17 cellular contexts compared by ENCODE assay signal in genomic region chr10:110777661-110778060, GRCh38.
DNase-seq lines count a peak whose midpoint lies in the region; ATAC-seq and TF ChIP-seq lines count a peak whose summit lies in the region.
"Had no signal": no experiment of that assay in that cellular context is flagged by ENCODE, and none has a peak within 500 bp of the region (broad histone marks: within the 10 kb centered on the region; RNA-seq: fewer than 3 reads in every experiment).

No MANE protein-coding gene starts in this region.

- TF ChIP-seq CTCF in left ventricle myocardium inferior (IDR thresholded peaks at IDR 0.05; ENCODE audit: borderline replicate concordance), result no peak

- H3K4me1 ChIP-seq in left ventricle myocardium inferior, result peaks cover 97% of the 10 kb centered on the region
- H3K4me1 ChIP-seq in mesendoderm (ENCODE audit: control insufficient read depth, low read depth, low read length), result no peaks in the 10 kb centered on the region
- H3K4me1 ChIP-seq: BLaER1 had no signal

- no peak overlapping the region for H3K23ac ChIP-seq in mesendoderm (ENCODE audit: low read length)

- peak; percentile 4 for ATAC-seq in Right ventricle myocardium superior (ENCODE audit: poor library complexity)
- ATAC-seq in GM21529 (IDR thresholded peaks at IDR 0.05; ENCODE audit: unreplicated experiment), result no peak

- H3K4me3 ChIP-seq in left ventricle myocardium inferior (no peak overlapping the region), mesendoderm (ENCODE audit: low read length) (no peak overlapping the region)
- H3K4me3 ChIP-seq: BLaER1 had no signal

- no peaks in the 10 kb centered on the region for H3K79me1 ChIP-seq in mesendoderm (ENCODE audit: low read length)

- no peak overlapping the region for H2BK5ac ChIP-seq in mesendoderm (ENCODE audit: low read length)

- intact Hi-C loops in Right ventricle myocardium superior (cut with DNase I), result no loop called here
- intact Hi-C loops in cardiac septum (cut with DNase I), result no loop called here
- intact Hi-C loops in left ventricle myocardium inferior (cut with micrococcal nuclease), result no loop called here

- H4K8ac ChIP-seq in mesendoderm (ENCODE audit: low read depth, low read length), result no peak overlapping the region

- no CpG with 5 or more reads among the region's 4 CpGs for WGBS in mesendoderm (ENCODE audit: extremely low coverage, insufficient coverage, low lambda C conversion rate)

- H2BK120ac ChIP-seq in mesendoderm (ENCODE audit: low read depth, low read length), result no peak overlapping the region

- no peaks in the 10 kb centered on the region for H3K27me3 ChIP-seq in left ventricle myocardium inferior (ENCODE audit: low read depth)
- no peaks in the 10 kb centered on the region for H3K27me3 ChIP-seq in mesendoderm (ENCODE audit: insufficient read depth, low read length, poor library complexity)
- H3K27me3 ChIP-seq: BLaER1 had no signal

- DNase-seq in Right ventricle myocardium superior, result no peak
- no peak for DNase-seq in cardiac septum (ENCODE audit: low spot score)
- DNase-seq in left ventricle myocardium inferior, result no peak
- peak; percentile 74 for DNase-seq in mesendoderm
- no peak for DNase-seq in NCI-H2107 (lab: John Stamatoyannopoulos, UW)
- DNase-seq in pons (ENCODE audit: low spot score), result no peak
- DNase-seq: 8988T; AML-193; Caco-2; CD8-positive, alpha-beta memory T cell; DND-41; GDM1; HCEC 1CT; HFFc6 had no signal

- H3K56ac ChIP-seq in mesendoderm (ENCODE audit: low read length), result no peak overlapping the region

- H2AK5ac ChIP-seq in mesendoderm (ENCODE audit: low read length), result no peak overlapping the region

- no peak overlapping the region for H4K5ac ChIP-seq in mesendoderm (ENCODE audit: low read length)

- no peak overlapping the region for H3K4ac ChIP-seq in mesendoderm (ENCODE audit: low read depth, low read length)

- H2BK15ac ChIP-seq in mesendoderm (replicated peaks; ENCODE audit: low read depth), result no peak overlapping the region

- no peak overlapping the region for H3K18ac ChIP-seq in mesendoderm (ENCODE audit: low read length)

- H3K79me2 ChIP-seq in mesendoderm (ENCODE audit: control insufficient read depth, insufficient read depth, low read length), result no peaks in the 10 kb centered on the region

- no peaks in the 10 kb centered on the region for H3K36me3 ChIP-seq in left ventricle myocardium inferior
- no peaks in the 10 kb centered on the region for H3K36me3 ChIP-seq in mesendoderm (ENCODE audit: control insufficient read depth, insufficient read depth, low read length)
- H3K36me3 ChIP-seq: BLaER1 had no signal

- H3K4me2 ChIP-seq in mesendoderm (ENCODE audit: low read length), result no peak overlapping the region
- H3K4me2 ChIP-seq: BLaER1 had no signal

- H3K9ac ChIP-seq in mesendoderm (ENCODE audit: low read length), result no peak overlapping the region
- H3K9ac ChIP-seq: BLaER1 had no signal

- H3K27ac ChIP-seq in left ventricle myocardium inferior (replicated peaks) (peak overlapping the region; percentile 85), mesendoderm (ENCODE audit: low read depth, low read length) (no peak overlapping the region)
- H3K27ac ChIP-seq: BLaER1, HL-60 had no signal

- H3K9me3 ChIP-seq in left ventricle myocardium inferior (replicated peaks), result no peaks in the 10 kb centered on the region
- H3K9me3 ChIP-seq: BLaER1, Caco-2 had no signal
